In the genomic region with DNA sequence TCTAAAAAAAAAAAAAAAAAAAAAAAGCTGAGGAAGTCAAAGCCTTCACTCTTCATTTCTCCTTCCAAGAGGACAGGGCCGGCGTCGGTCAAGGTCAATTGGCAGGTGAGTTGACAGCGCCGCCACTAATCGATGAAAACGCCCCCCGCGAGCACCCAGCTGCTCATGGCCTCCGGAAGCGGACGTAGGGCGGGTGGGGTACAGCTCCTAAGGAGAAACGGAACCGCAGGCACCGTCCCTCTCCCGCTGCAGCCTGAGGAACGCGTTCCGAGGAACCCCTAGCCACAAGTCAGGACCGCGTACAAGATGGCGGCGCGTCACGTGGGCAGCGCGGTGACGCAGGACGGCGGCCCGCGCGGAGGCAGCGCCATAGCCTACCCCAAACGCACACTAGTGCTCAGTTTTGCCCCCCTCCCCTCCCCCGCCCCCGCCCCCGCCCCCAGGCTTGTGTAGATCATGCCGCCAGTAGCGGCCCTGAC, we compare ENCODE assay signal across 8 cellular contexts. TPM values are rescaled to one million over a fixed set of nuclear protein-coding genes. Genes with fewer than 3 reads are reported as not detected.
DNase-seq lines count a peak whose midpoint lies in the region; ATAC-seq and TF ChIP-seq lines count a peak whose summit lies in the region.

TSS of gene ATF1 (plus strand) at position 465 of the 479 bp plus-strand sequence. CDS start 16,045 bp downstream, outside the sequence.

- no peaks in the 10 kb centered on the region for H3K27me3 ChIP-seq in Loucy (ENCODE audit: insufficient read depth, low read length, poor library complexity, severe bottlenecking)
- H3K27me3 ChIP-seq in foreskin keratinocyte = no peaks in the 10 kb centered on the region
- no peaks in the 10 kb centered on the region for H3K27me3 ChIP-seq in neuron (ENCODE audit: insufficient read depth, low read length)

- DNase-seq in EL (peak; percentile 92), GOT3 (lab: John Stamatoyannopoulos, UW) (peak; percentile 55), SIG-M5 (lab: John Stamatoyannopoulos, UW) (peak; percentile 49), foreskin keratinocyte (peak; percentile 60 to 79), stromal cell of bone marrow (ENCODE audit: low read depth) (peak; percentile 79)
- peak; percentile 78 for DNase-seq in activated gamma-delta T cell treated with anti-CD3 and anti-CD28 coated beads, Interleukin-2, amount 50 U/mL, for 16 hours (ENCODE audit: low read depth)

- H3K4me2 ChIP-seq in Loucy (ENCODE audit: low read depth, low read length, poor library complexity, severe bottlenecking) = peak within 1 kb of the TSS; percentile 93

- H3F3A ChIP-seq in Loucy (ENCODE audit: low read depth) = no peaks in the 10 kb centered on the region

- peak within 1 kb of the TSS; percentile 96 for H3K9ac ChIP-seq in Loucy (ENCODE audit: low read depth, low read length, poor library complexity, severe bottlenecking)

- peaks cover 60% of the 10 kb centered on the region for H3K79me2 ChIP-seq in Loucy (ENCODE audit: insufficient read depth, low read length)

- H3K4me3 ChIP-seq in Loucy (ENCODE audit: low read length, poor library complexity, severe bottlenecking) = peak within 1 kb of the TSS; percentile 82
- peak within 1 kb of the TSS; percentile 81 for H3K4me3 ChIP-seq in neuron (ENCODE audit: low read length)

- TF ChIP-seq CTCF in Loucy (conservative IDR thresholded peaks at IDR 0.05; ENCODE audit: low read length) (no peak), foreskin keratinocyte (conservative IDR thresholded peaks at IDR 0.05) (no peak)

- H3K4me1 ChIP-seq in Loucy (ENCODE audit: insufficient read depth, low read length, poor library complexity, severe bottlenecking) (peaks cover 35% of the 10 kb centered on the region), foreskin keratinocyte (peaks cover 12% of the 10 kb centered on the region), neuron (ENCODE audit: insufficient read depth, low read length) (peaks cover 13% of the 10 kb centered on the region)

- H3K9me2 ChIP-seq in Loucy (replicated peaks; ENCODE audit: low read depth, low read length) = no peaks in the 10 kb centered on the region

- H4K20me1 ChIP-seq in Loucy (ENCODE audit: insufficient read depth, low read length, poor library complexity, severe bottlenecking) = peaks cover 27% of the 10 kb centered on the region

- H3K27ac ChIP-seq in foreskin keratinocyte = peak within 1 kb of the TSS; percentile 98

- H3K36me3 ChIP-seq in Loucy (ENCODE audit: insufficient read depth, low read length) (no peaks in the 10 kb centered on the region), neuron (ENCODE audit: insufficient read depth, low read length) (no peaks in the 10 kb centered on the region)

- no peaks in the 10 kb centered on the region for H3K9me3 ChIP-seq in Loucy (ENCODE audit: insufficient read depth, low read depth, low read length)
- H3K9me3 ChIP-seq in neuron (ENCODE audit: low read length) = no peaks in the 10 kb centered on the region

- H2AFZ ChIP-seq in Loucy (ENCODE audit: low read length) (peak within 1 kb of the TSS; percentile 94), neuron (ENCODE audit: low read depth, low read length) (peak within 1 kb of the TSS; percentile 11)

- peak; percentile 82 for ATAC-seq in foreskin keratinocyte

RNA-seq across cellular contexts. Expression of gene ATF1, which starts in this region (rescaled TPM):
- 20.8 and 21.4 TPM in 2 replicates for total RNA-seq in foreskin keratinocyte
- 9.9 and 12.4 TPM in 2 replicates for polyA plus RNA-seq in foreskin keratinocyte

Comparison
In these comparisons a context has a peak if more than half of its experiments do, and no peak if none do; other contexts are left out.
1. Peak in every context shown above with its lines: DNase-seq, ATAC-seq, H3K4me3 ChIP-seq and H3K27ac ChIP-seq.